ENCODE assay signal across 8 cellular contexts in genomic region chrX:74420194-74421035, GRCh38. TPM values are rescaled to one million over a fixed set of nuclear protein-coding genes. Genes with fewer than 3 reads are reported as not detected.
DNase-seq lines count a peak whose midpoint lies in the region; ATAC-seq and TF ChIP-seq lines count a peak whose summit lies in the region.

No MANE protein-coding gene starts in this region.

- H3K27ac Mint-ChIP-seq in IgD-negative memory B cell (no peak overlapping the region), type B pancreatic cell (peak overlapping the region; percentile 88)
- H3K27ac Mint-ChIP-seq in activated T-cell treated with anti-CD3 and anti-CD28 coated beads, Interleukin-2, amount 50 U/mL, for 72 hours, result no peak overlapping the region

- peaks cover 0 to 8% (median 2%) of the 10 kb centered on the region in 3 donors for H3K4me1 Mint-ChIP-seq in IgD-negative memory B cell
- H3K4me1 Mint-ChIP-seq in activated T-cell treated with anti-CD3 and anti-CD28 coated beads, Interleukin-2, amount 50 U/mL, for 72 hours (ENCODE audit: low read depth), result peaks cover 11% of the 10 kb centered on the region
- peaks cover 12% of the 10 kb centered on the region for H3K4me1 Mint-ChIP-seq in type B pancreatic cell (ENCODE audit: unreplicated experiment)

- POLR2A ChIA-PET in BJ (lab: Charles Lee), result interaction anchor here (1.4 kb wide), 1 partner anchor 194 kb away, joined by 3 read pairs; the partner anchor contains the start of gene RLIM

- H3K36me3 Mint-ChIP-seq in IgD-negative memory B cell (no peaks in the 10 kb centered on the region), type B pancreatic cell (no peaks in the 10 kb centered on the region)
- no peaks in the 10 kb centered on the region for H3K36me3 Mint-ChIP-seq in activated T-cell treated with anti-CD3 and anti-CD28 coated beads, Interleukin-2, amount 50 U/mL, for 72 hours (ENCODE audit: insufficient read depth in 2 of 2)

- peak overlapping the region; percentile 62 for H3K4me3 ChIP-seq in BJ (ENCODE audit: low read depth, low read length)
- peak overlapping the region; percentile 49 to 66 (median 57) for H3K4me3 ChIP-seq in fibroblast of lung (replicated peaks in 1 of 4; ENCODE audit: control extremely low read depth in 1 of 4, insufficient read depth in 1 of 4, low read depth in 3 of 4, low read length in 4 of 4)
- no peak overlapping the region for H3K4me3 ChIP-seq in mucosa of stomach (ENCODE audit: low read length)

- H3K4me2 ChIP-seq in fibroblast of lung (ENCODE audit: extremely low read depth, insufficient read depth, low read length), result peak overlapping the region; percentile 78

- H3K4me1 ChIP-seq in fibroblast of lung (ENCODE audit: control insufficient read depth, extremely low read depth, insufficient read depth, low read length) (no peaks in the 10 kb centered on the region), mucosa of stomach (ENCODE audit: control insufficient read depth, insufficient read depth, low read length) (no peaks in the 10 kb centered on the region)

- H3K36me3 ChIP-seq in BJ (ENCODE audit: control insufficient read depth, insufficient read depth, low read length) (no peaks in the 10 kb centered on the region), fibroblast of lung (ENCODE audit: control insufficient read depth, insufficient read depth, low read length) (no peaks in the 10 kb centered on the region), mucosa of stomach (ENCODE audit: control insufficient read depth, insufficient read depth, low read length) (no peaks in the 10 kb centered on the region)

- CTCF ChIA-PET in BJ (lab: Yijun Ruan, JAX), result interaction anchor here (0.8 kb wide), 1 partner anchor 115 kb away, joined by 4 read pairs; no protein-coding TSS in a partner anchor

- peak; percentile 44 to 56 for ATAC-seq in activated T-cell treated with anti-CD3 and anti-CD28 coated beads, Interleukin-2, amount 50 U/mL, for 72 hours (replicated peaks in 1 of 2)
- no peak for ATAC-seq in HG03280 (IDR thresholded peaks at IDR 0.05; ENCODE audit: unreplicated experiment)

- H3K9me3 ChIP-seq in fibroblast of lung (ENCODE audit: control insufficient read depth, insufficient read depth, low read depth, low read length) (no peaks in the 10 kb centered on the region), mucosa of stomach (ENCODE audit: control insufficient read depth, low read length) (no peaks in the 10 kb centered on the region)

- H3K27me3 Mint-ChIP-seq in IgD-negative memory B cell (peaks cover 20% of the 10 kb centered on the region), type B pancreatic cell (peaks cover 3% of the 10 kb centered on the region)
- peaks cover 62% of the 10 kb centered on the region for H3K27me3 Mint-ChIP-seq in activated T-cell treated with anti-CD3 and anti-CD28 coated beads, Interleukin-2, amount 50 U/mL, for 72 hours (ENCODE audit: low read depth)

- TF ChIP-seq CTCF in BJ (IDR thresholded peaks at IDR 0.05; ENCODE audit: insufficient read depth, low read depth, low read length), result no peak
- no peak for TF ChIP-seq CTCF in fibroblast of lung (conservative IDR thresholded peaks at IDR 0.05 in 1 of 2, IDR thresholded peaks at IDR 0.05 in 1 of 2; ENCODE audit: low read depth in 1 of 2, low read length in 2 of 2)
- TF ChIP-seq CTCF in type B pancreatic cell (conservative IDR thresholded peaks at IDR 0.05), result no peak

- no peaks in the 10 kb centered on the region for H3K27me3 ChIP-seq in BJ (ENCODE audit: control insufficient read depth, insufficient read depth, low read length)
- no peaks in the 10 kb centered on the region for H3K27me3 ChIP-seq in fibroblast of lung (ENCODE audit: control insufficient read depth, insufficient read depth, low read length)
- H3K27me3 ChIP-seq in mucosa of stomach (ENCODE audit: control insufficient read depth, insufficient read depth, low read length), result no peaks in the 10 kb centered on the region

- H3K4me3 Mint-ChIP-seq in IgD-negative memory B cell (peak overlapping the region; percentile 66 to 94 (median 84)), type B pancreatic cell (peak overlapping the region; percentile 94)
- H3K4me3 Mint-ChIP-seq in activated T-cell treated with anti-CD3 and anti-CD28 coated beads, Interleukin-2, amount 50 U/mL, for 72 hours, result peak overlapping the region; percentile 83 to 87

- H3K79me2 ChIP-seq in fibroblast of lung (ENCODE audit: control insufficient read depth, insufficient read depth, low read length), result peaks cover 3% of the 10 kb centered on the region

- H2AFZ ChIP-seq in fibroblast of lung (ENCODE audit: low read length), result peak overlapping the region; percentile 41

- peak overlapping the region; percentile 86 for H3K27ac ChIP-seq in fibroblast of lung (ENCODE audit: insufficient read depth, low read length)

- H3K9ac ChIP-seq in fibroblast of lung (ENCODE audit: insufficient read depth, low read length) (peak overlapping the region; percentile 71), mucosa of stomach (ENCODE audit: low read length) (peak overlapping the region; percentile 53)

- no peaks in the 10 kb centered on the region for H4K20me1 ChIP-seq in fibroblast of lung (ENCODE audit: control insufficient read depth, extremely low read depth, insufficient read depth, low read length)

- DNase-seq in BJ (ENCODE audit: low read depth), result no peak
- peak; percentile 8 to 29 for DNase-seq in activated T-cell treated with anti-CD3 and anti-CD28 coated beads, Interleukin-2, amount 50 U/mL, for 72 hours
- peak; percentile 56 to 70 for DNase-seq in fibroblast of lung (ENCODE audit: low read depth in 2 of 2)
- peak; percentile 75 for DNase-seq in type B pancreatic cell (ENCODE audit: extremely low spot score, unreplicated experiment)
- no peak for DNase-seq in NCI-H187 treated with DMSO at 0.1 percent for 48 hours (lab: John Stamatoyannopoulos, UW)

- H3K9me3 Mint-ChIP-seq in IgD-negative memory B cell (no peaks in the 10 kb centered on the region), type B pancreatic cell (no peaks in the 10 kb centered on the region)
- H3K9me3 Mint-ChIP-seq in activated T-cell treated with anti-CD3 and anti-CD28 coated beads, Interleukin-2, amount 50 U/mL, for 72 hours, result no peaks in the 10 kb centered on the region

RNA-seq across cellular contexts. Expression of gene SLC16A2, which starts 0.9 kb away (rescaled TPM):
- polyA plus RNA-seq in BJ (2011; rRNA removed) (61.6 and 67.0 TPM in 2 replicates), IgD-negative memory B cell (not detected), fibroblast of lung (27.2 and 30.5 TPM in 2 replicates)
- 29.1 and 51.1 TPM in 2 replicates for polyA minus RNA-seq in BJ (2011; rRNA and poly(A)+ RNA removed)
- under 1 TPM; 0.30 to 0.36 TPM for total RNA-seq in activated T-cell treated with anti-CD3 and anti-CD28 coated beads, Interleukin-2, amount 50 U/mL, for 72 hours
- total RNA-seq in fibroblast of lung (5.6 and 7.8 TPM in 2 replicates), type B pancreatic cell (ENCODE audit: low replicate concordance) (10.0 and 17.0 TPM in 2 replicates)
- 21.9 and 23.3 TPM in 2 replicates for polyA plus RNA-seq in fibroblast of lung (2012)
- 42.9 and 47.4 TPM in 2 replicates for polyA minus RNA-seq in fibroblast of lung (ENCODE audit: low replicate concordance)

Comparison
In these comparisons a context has a peak if more than half of its experiments do, and no peak if none do; other contexts are left out.
1. DNase-seq: peak in activated T-cell treated with anti-CD3 and anti-CD28 coated beads, Interleukin-2, amount 50 U/mL, for 72 hours (2 of 2), fibroblast of lung (2 of 2) and type B pancreatic cell (single experiment); none in BJ (single experiment) and NCI-H187 treated with DMSO at 0.1 percent for 48 hours (single experiment).
2. Peak in every context shown above with its lines, with median percentiles within 50 percentile points of each other: H3K4me3 Mint-ChIP-seq.